Comparison of ENCODE assay signal across 1 cellular context in the genomic region with DNA sequence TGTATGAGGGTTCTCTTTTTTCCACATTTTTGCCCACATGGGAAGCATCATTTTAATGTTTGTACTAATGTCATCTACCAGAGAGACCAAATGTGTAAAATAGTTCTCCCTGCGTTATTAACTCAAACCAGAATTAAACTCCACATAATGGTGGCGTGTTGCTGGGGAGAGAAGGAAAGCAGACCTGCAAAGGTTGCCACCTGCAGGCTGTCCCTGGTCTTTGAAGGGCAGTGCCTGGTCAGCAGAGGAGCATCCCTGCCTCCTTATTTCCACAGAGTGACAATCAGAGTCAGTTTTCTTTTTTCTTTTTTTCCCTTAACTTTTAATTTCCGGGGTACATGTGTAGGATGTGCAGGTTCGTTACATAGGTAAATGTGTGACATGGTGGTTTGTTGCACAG.
TF ChIP-seq lines count a peak whose summit lies in the region.

No MANE protein-coding gene starts in this region.

TF ChIP-seq in H1, 55 proteins besides CTCF, POLR2A, EP300 and RAD21:
- 0 out of 2 replicates have a peak, but pooled peaks have one; percentile 21 for TF ChIP-seq YY1 (IDR thresholded peaks at IDR 0.05; ENCODE audit: low read depth, low read length)
- no peak for TF ChIP-seq CEBPB (IDR thresholded peaks at IDR 0.05; ENCODE audit: low read depth, low read length)
